8 cellular contexts compared by ENCODE assay signal in genomic region chr1:116556289-116557006, GRCh38. TPM values are rescaled to one million over a fixed set of nuclear protein-coding genes. Genes with fewer than 3 reads are reported as not detected.
DNase-seq lines count a peak whose midpoint lies in the region; ATAC-seq, FAIRE-seq and TF ChIP-seq lines count a peak whose summit lies in the region.

No MANE protein-coding gene starts in this region.

- peak; percentile 64 for TF ChIP-seq POLR2A in GM12878 (IDR thresholded peaks at IDR 0.05; ENCODE audit: low read depth, low read length)

- peak; percentile 50 for DNase-seq in SW480 (ENCODE audit: low spot score)
- DNase-seq in GM12878 (ENCODE audit: low read depth, low spot score) = peak; percentile 96
- peak in 1 of 10 donors; percentile 27 for DNase-seq in naive thymus-derived CD8-positive, alpha-beta T cell
- DNase-seq in aorta = peak; percentile 86
- DNase-seq in NCI-H345 (lab: John Stamatoyannopoulos, UW) = no peak
- DNase-seq in NCI-H2196 (lab: John Stamatoyannopoulos, UW; ENCODE audit: unreplicated experiment) = no peak

- peak overlapping the region in 4 of 10 donors; percentile 0 to 55 (median 37) for H3K4me3 Mint-ChIP-seq in naive thymus-derived CD8-positive, alpha-beta T cell

- SMC1A ChIA-PET in GM12878 (lab: Charles Lee; ENCODE audit: uncharacterized antibody, unreplicated experiment) = interaction anchor here (0.6 to 7.7 kb wide), 11 partner anchors 8 to 417 kb away, joined by 3 to 128 read pairs (median 11); no protein-coding TSS in a partner anchor

- TF ChIP-seq EP300 in GM12878 (IDR thresholded peaks at IDR 0.05; ENCODE audit: borderline replicate concordance in 1 of 2, control insufficient read depth in 1 of 2, low read depth in 2 of 2, low read length in 2 of 2) = peak; percentile 80 to 96

- in situ Hi-C loops in GM12878 (cut with MboI) = loop anchor here (25.0 kb wide), 1 partner anchor 1106 kb away; no protein-coding TSS in a partner anchor

- H3K36me3 Mint-ChIP-seq in naive thymus-derived CD8-positive, alpha-beta T cell = no peaks in the 10 kb centered on the region

- ATAC-seq in GM18873 (IDR thresholded peaks at IDR 0.05; ENCODE audit: low FRiP score, unreplicated experiment) = peak; percentile 51
- peak; percentile 59 for ATAC-seq in HG03045 (IDR thresholded peaks at IDR 0.05; ENCODE audit: unreplicated experiment)
- peak; percentile 70 for ATAC-seq in GM12878
- ATAC-seq in naive thymus-derived CD8-positive, alpha-beta T cell = peak in 1 of 2 donors; percentile 65
- ATAC-seq in aorta (ENCODE audit: low FRiP score) = no peak

- H3K36me3 ChIP-seq in GM12878 (ENCODE audit: control insufficient read depth in 2 of 2, insufficient read depth in 2 of 2, low read length in 1 of 2) = peaks cover 0 to 3% of the 10 kb centered on the region in 2 experiments; a peak in 1 of 4 replicates
- no peaks in the 10 kb centered on the region for H3K36me3 ChIP-seq in aorta (ENCODE audit: control insufficient read depth in 1 of 2, insufficient read depth in 2 of 2, low read length in 1 of 2)

- TF ChIP-seq RAD21 in GM12878 (IDR thresholded peaks at IDR 0.05; ENCODE audit: insufficient read depth, low read depth, low read length) = peak; percentile 37; the same call in 1 of the 2 replicates

- peak overlapping the region in 6 of 10 donors; percentile 25 to 89 (median 54) for H3K27ac Mint-ChIP-seq in naive thymus-derived CD8-positive, alpha-beta T cell

- FAIRE-seq in GM12878 (lab: Jason Lieb, UNC) = peak; percentile 77

- H2AFZ ChIP-seq in GM12878 (ENCODE audit: control insufficient read depth, low read depth, low read length) = no peak overlapping the region

- H4K20me1 ChIP-seq in GM12878 (ENCODE audit: control insufficient read depth, insufficient read depth) = no peaks in the 10 kb centered on the region

- H3K9me3 ChIP-seq in GM12878 (replicated peaks; ENCODE audit: control insufficient read depth, insufficient read depth, low read length) (no peaks in the 10 kb centered on the region), aorta (ENCODE audit: control insufficient read depth, low read length) (no peaks in the 10 kb centered on the region)

- TF ChIP-seq CTCF in GM12878 (IDR thresholded peaks at IDR 0.05 in 2 of 3, conservative IDR thresholded peaks at IDR 0.05 in 1 of 3; ENCODE audit: control insufficient read depth in 2 of 3, extremely low read depth in 1 of 3, insufficient read depth in 1 of 3, low read depth in 3 of 3, low read length in 3 of 3) = no peak; a peak in 1 of 6 replicates

- BruUV-seq in GM12878 (replicated peaks; lab: Mats Ljungman, UMichigan) = no TSS peak

- H3K79me2 ChIP-seq in GM12878 (ENCODE audit: control insufficient read depth, insufficient read depth, low read length) = peaks cover 98% of the 10 kb centered on the region

- 0% methylated on average over 6 of the region's 6 CpGs for WGBS in GM12878 (ENCODE audit: insufficient coverage, insufficient replicate concordance, low lambda C conversion rate, missing lambda C conversion rate)
- WGBS in aorta, 2 donors = 43 to 56% methylated on average over 6 of the region's 6 CpGs

- peak overlapping the region; percentile 75 for H3K9ac ChIP-seq in GM12878 (ENCODE audit: control insufficient read depth, insufficient read depth, low read length)

- POLR2A ChIA-PET in GM12878 (lab: Charles Lee) = interaction anchor here (0.7 to 5.9 kb wide), 13 partner anchors 9 to 503 kb away, joined by 3 to 95 read pairs (median 5); partner anchors contain the start of genes CD58 and TTF2
- POLR2A ChIA-PET in naive thymus-derived CD8-positive, alpha-beta T cell (lab: Charles Lee) = no interaction called here

- H3K4me3 ChIP-seq in GM12878 (0 out of 2 replicates have a peak overlapping the region, but pooled peaks have one; percentile 9), aorta (ENCODE audit: low read length in 2 of 2) (no peak overlapping the region)

- H3K4me1 ChIP-seq in GM12878 (ENCODE audit: control insufficient read depth, insufficient read depth, low read length) (peaks cover 69% of the 10 kb centered on the region), aorta (ENCODE audit: control insufficient read depth in 1 of 2, insufficient read depth in 2 of 2, low read length in 2 of 2) (no peaks in the 10 kb centered on the region)

- H3K27me3 ChIP-seq in GM12878 (replicated peaks in 1 of 2; ENCODE audit: control insufficient read depth in 2 of 2, insufficient read depth in 2 of 2, low read length in 1 of 2) = no peaks in the 10 kb centered on the region
- no peaks in the 10 kb centered on the region for H3K27me3 ChIP-seq in aorta (ENCODE audit: control insufficient read depth in 1 of 2, insufficient read depth in 2 of 2, low read length in 1 of 2)

- peaks cover 2 to 71% (median 8%) of the 10 kb centered on the region in 4 donors for H3K4me1 Mint-ChIP-seq in naive thymus-derived CD8-positive, alpha-beta T cell

- H3K27me3 Mint-ChIP-seq in naive thymus-derived CD8-positive, alpha-beta T cell = peaks cover 0 to 10% (median 0%) of the 10 kb centered on the region in 5 donors

- intact Hi-C loops in GM12878 (cut with micrococcal nuclease; ENCODE audit: unreplicated experiment) (loop anchor here (1.0 to 5.0 kb wide), 5 partner anchors 11 to 506 kb away; partner anchors contain the start of genes CD58 and TTF2), aorta (cut with DNase I) (no loop called here)

- CTCF ChIA-PET in GM12878 (lab: Yijun Ruan, JAX) = interaction anchor here (1.0 to 4.0 kb wide), 12 partner anchors 10 to 418 kb away, joined by 3 to 30 read pairs (median 5); no protein-coding TSS in a partner anchor

- no peaks in the 10 kb centered on the region for H3K9me3 Mint-ChIP-seq in naive thymus-derived CD8-positive, alpha-beta T cell

- H3K4me2 ChIP-seq in GM12878 (ENCODE audit: control insufficient read depth, insufficient read depth) = peak overlapping the region; percentile 84

- H3K27ac ChIP-seq in GM12878 (ENCODE audit: control insufficient read depth, insufficient read depth) (peak overlapping the region; percentile 100), aorta (ENCODE audit: low read depth in 1 of 2, low read length in 2 of 2) (peak overlapping the region in 1 of 2 donors; percentile 74)

- RAD21 ChIA-PET in GM12878 (lab: Charles Lee; ENCODE audit: unreplicated experiment) = interaction anchor here (0.6 to 5.9 kb wide), 19 partner anchors 8 to 506 kb away, joined by 3 to 50 read pairs (median 4); partner anchors contain the start of genes CD58 and TTF2

TF ChIP-seq in GM12878, 131 proteins besides CTCF, POLR2A, EP300 and RAD21 (continues in another document):
- TF ChIP-seq E2F8 (IDR thresholded peaks at IDR 0.05; ENCODE audit: low read depth, partially characterized antibody) (no peak), SUPT20H (IDR thresholded peaks at IDR 0.05; ENCODE audit: borderline replicate concordance, control insufficient read depth, low read depth, low read length) (no peak), SMAD5 (IDR thresholded peaks at IDR 0.05; ENCODE audit: low read depth) (no peak), LARP7 (IDR thresholded peaks at IDR 0.05) (no peak), GABPA (IDR thresholded peaks at IDR 0.05; ENCODE audit: low read depth) (0 out of 2 replicates have a peak, but pooled peaks have one; percentile 26)

RNA-seq across cellular contexts. Expression of gene CD58, which starts 14.4 kb away (rescaled TPM):
- 332 and 350 TPM in 2 replicates for total RNA-seq in GM12878 (2013; cell fraction: nucleolus; rRNA removed)
- total RNA-seq in GM12878 (2014; rRNA removed) (105 and 127 TPM in 2 replicates), GM12878 (2014; rRNA removed; fragmentation: Illumina TruSeq; extraction: Trizol) (130 and 131 TPM in 2 replicates), GM12878 (2021) (67.7 and 70.4 TPM in 2 replicates), aorta (10 to 100 TPM; 28.6 to 30.7 TPM)
- polyA plus RNA-seq in GM12878 (2011; ENCODE audit: low read depth) = 53.2 TPM
- polyA plus RNA-seq in GM12878 (2011; rRNA removed) (172 and 229 TPM in 2 replicates), GM12878 (2014; fragmentation: Illumina TruSeq; extraction: Trizol) (164 and 219 TPM in 2 replicates), GM12878 (2014; fragmentation: Nextera tagmentation; extraction: Ambion mirVana) (100 to 1,000 TPM; 110 to 125 TPM), GM12878 (2014; rRNA removed) (95.3 and 128 TPM in 2 replicates), GM12878 (2016; fragmentation: Nextera tagmentation; extraction: Ambion mirVana) (100 to 1,000 TPM; 241 to 252 TPM), aorta (10 to 100 TPM; 32.4 to 45.4 TPM)
- 60.9 and 69.0 TPM in 2 replicates for polyA plus RNA-seq in GM12878 (2011; cell fraction: cytosol; rRNA removed)
- 101 and 112 TPM in 2 replicates for polyA plus RNA-seq in GM12878 (2011; cell fraction: nucleus; rRNA removed)
- 83.8 and 106 TPM in 2 replicates for polyA plus RNA-seq in GM12878 (2012)
- 56.7 and 124 TPM in 2 replicates for polyA minus RNA-seq in GM12878 (2011; rRNA and poly(A)+ RNA removed)
- 24.1 and 29.8 TPM in 2 replicates for polyA minus RNA-seq in GM12878 (2011; cell fraction: cytosol; rRNA and poly(A)+ RNA removed)
- polyA minus RNA-seq in GM12878 (2011; cell fraction: nucleus; rRNA and poly(A)+ RNA removed) = 84.6 and 101 TPM in 2 replicates
- total RNA-seq in naive thymus-derived CD8-positive, alpha-beta T cell = 1 to 10 TPM; 4.8 to 9.7 TPM
- 10 to 100 TPM in 1 of 3 donors, 1 to 10 TPM in 2; 1.7 to 16.0 (median 2.5) TPM for polyA plus RNA-seq in naive thymus-derived CD8-positive, alpha-beta T cell

Comparison
In these comparisons a context has a peak if more than half of its experiments do, and no peak if none do; other contexts are left out.
1. DNase-seq: peak in SW480 (single experiment), GM12878 (single experiment) and aorta (2 of 2); none in NCI-H345 (single experiment) and NCI-H2196 (single experiment).